ENCODE assay signal across 1 cellular context in the genomic region with DNA sequence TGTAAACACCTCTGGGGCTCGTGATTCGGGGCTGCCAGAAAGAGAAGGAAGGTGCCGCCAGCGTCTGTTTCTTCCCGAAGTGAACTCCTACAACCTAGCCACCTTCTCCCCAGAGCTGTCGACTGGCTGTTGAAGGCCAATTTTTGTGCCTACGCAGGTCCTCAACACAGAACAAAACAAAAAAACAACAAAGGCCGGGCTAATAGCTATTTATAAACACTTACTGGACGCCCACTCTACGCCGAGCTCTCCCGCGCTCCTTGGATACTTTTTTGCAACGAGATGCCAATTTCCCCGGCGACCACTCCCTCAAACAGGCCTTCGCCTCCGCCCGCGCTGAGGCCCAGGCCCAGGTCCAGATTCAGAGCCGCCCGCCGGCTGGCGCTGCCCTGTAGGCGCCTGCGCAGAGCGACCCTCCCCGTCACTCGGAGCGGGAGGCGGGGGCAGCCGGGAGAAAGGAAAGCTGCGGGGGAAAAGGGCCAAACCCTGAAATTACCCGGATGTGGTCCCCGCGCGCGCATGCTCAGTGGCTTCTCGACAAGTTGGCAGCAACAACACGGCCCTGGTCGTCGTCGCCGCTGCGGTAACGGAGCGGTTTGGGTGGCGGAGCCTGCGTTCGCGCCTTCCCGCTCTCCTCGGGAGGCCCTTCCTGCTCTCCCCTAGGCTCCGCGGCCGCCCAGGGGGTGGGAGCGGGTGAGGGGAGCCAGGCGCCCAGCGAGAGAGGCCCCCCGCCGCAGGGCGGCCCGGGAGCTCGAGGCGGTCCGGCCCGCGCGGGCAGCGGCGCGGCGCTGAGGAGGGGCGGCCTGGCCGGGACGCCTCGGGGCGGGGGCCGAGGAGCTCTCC.
TF ChIP-seq lines count a peak whose summit lies in the region.

A gene (plus strand): TSS at position 520 of the 843 bp plus-strand sequence. CDS start 16,834 bp downstream, outside the sequence.

TF ChIP-seq in HepG2, 621 proteins besides CTCF, POLR2A, EP300 and RAD21 (continued from another document):
- TF ChIP-seq, protein P1, sequence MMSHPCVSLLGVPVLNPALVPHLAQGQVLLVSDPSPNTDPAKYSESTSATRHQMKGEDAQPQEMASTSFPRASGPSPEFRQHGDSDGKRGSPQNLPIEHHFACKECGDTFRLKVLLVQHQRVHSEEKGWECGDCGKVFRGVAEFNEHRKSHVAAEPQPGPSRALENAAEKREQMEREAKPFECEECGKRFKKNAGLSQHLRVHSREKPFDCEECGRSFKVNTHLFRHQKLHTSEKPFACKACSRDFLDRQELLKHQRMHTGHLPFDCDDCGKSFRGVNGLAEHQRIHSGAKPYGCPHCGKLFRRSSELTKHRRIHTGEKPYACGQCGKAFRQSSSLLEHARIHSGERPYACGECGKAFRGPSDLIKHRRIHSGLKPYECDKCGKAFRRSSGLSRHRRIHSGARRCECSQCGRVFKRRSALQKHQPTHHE (CRISPR knock-in tag; IDR thresholded peaks at IDR 0.05; ENCODE audit: borderline replicate concordance) = no peak
- TF ChIP-seq, protein P2, sequence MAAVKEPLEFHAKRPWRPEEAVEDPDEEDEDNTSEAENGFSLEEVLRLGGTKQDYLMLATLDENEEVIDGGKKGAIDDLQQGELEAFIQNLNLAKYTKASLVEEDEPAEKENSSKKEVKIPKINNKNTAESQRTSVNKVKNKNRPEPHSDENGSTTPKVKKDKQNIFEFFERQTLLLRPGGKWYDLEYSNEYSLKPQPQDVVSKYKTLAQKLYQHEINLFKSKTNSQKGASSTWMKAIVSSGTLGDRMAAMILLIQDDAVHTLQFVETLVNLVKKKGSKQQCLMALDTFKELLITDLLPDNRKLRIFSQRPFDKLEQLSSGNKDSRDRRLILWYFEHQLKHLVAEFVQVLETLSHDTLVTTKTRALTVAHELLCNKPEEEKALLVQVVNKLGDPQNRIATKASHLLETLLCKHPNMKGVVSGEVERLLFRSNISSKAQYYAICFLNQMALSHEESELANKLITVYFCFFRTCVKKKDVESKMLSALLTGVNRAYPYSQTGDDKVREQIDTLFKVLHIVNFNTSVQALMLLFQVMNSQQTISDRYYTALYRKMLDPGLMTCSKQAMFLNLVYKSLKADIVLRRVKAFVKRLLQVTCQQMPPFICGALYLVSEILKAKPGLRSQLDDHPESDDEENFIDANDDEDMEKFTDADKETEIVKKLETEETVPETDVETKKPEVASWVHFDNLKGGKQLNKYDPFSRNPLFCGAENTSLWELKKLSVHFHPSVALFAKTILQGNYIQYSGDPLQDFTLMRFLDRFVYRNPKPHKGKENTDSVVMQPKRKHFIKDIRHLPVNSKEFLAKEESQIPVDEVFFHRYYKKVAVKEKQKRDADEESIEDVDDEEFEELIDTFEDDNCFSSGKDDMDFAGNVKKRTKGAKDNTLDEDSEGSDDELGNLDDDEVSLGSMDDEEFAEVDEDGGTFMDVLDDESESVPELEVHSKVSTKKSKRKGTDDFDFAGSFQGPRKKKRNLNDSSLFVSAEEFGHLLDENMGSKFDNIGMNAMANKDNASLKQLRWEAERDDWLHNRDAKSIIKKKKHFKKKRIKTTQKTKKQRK (IDR thresholded peaks at IDR 0.05; ENCODE audit: low read length) = no peak
- TF ChIP-seq FOXA1 (IDR thresholded peaks at IDR 0.05) (no peak), FOXA1 (CRISPR knock-in tag; IDR thresholded peaks at IDR 0.05) (peak; percentile 40; the same call in 1 of the 2 replicates), NBN (conservative IDR thresholded peaks at IDR 0.05) (no peak), JDP2 (CRISPR knock-in tag; IDR thresholded peaks at IDR 0.05; ENCODE audit: borderline replicate concordance) (no peak), MEIS2 (CRISPR knock-in tag; IDR thresholded peaks at IDR 0.05) (no peak; the same call in 1 of the 2 replicates), EHMT2 (IDR thresholded peaks at IDR 0.05; ENCODE audit: borderline replicate concordance, low read depth, low read length) (no peak), TRIM24 (CRISPR knock-in tag; IDR thresholded peaks at IDR 0.05) (no peak), NFKBIZ (CRISPR knock-in tag; IDR thresholded peaks at IDR 0.05) (0 out of 2 replicates have a peak, but pooled peaks have one; percentile 30), SAP130 (CRISPR knock-in tag; IDR thresholded peaks at IDR 0.05; ENCODE audit: low read depth) (peak; percentile 92), ZKSCAN1 (IDR thresholded peaks at IDR 0.05; ENCODE audit: low read length) (no peak), ZSCAN25 (CRISPR knock-in tag; IDR thresholded peaks at IDR 0.05) (no peak; the same call in 1 of the 2 replicates)
- TF ChIP-seq, protein P3, sequence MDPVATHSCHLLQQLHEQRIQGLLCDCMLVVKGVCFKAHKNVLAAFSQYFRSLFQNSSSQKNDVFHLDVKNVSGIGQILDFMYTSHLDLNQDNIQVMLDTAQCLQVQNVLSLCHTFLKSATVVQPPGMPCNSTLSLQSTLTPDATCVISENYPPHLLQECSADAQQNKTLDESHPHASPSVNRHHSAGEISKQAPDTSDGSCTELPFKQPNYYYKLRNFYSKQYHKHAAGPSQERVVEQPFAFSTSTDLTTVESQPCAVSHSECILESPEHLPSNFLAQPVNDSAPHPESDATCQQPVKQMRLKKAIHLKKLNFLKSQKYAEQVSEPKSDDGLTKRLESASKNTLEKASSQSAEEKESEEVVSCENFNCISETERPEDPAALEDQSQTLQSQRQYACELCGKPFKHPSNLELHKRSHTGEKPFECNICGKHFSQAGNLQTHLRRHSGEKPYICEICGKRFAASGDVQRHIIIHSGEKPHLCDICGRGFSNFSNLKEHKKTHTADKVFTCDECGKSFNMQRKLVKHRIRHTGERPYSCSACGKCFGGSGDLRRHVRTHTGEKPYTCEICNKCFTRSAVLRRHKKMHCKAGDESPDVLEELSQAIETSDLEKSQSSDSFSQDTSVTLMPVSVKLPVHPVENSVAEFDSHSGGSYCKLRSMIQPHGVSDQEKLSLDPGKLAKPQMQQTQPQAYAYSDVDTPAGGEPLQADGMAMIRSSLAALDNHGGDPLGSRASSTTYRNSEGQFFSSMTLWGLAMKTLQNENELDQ (CRISPR knock-in tag; IDR thresholded peaks at IDR 0.05; ENCODE audit: borderline replicate concordance) = no peak
- TF ChIP-seq, protein P4, sequence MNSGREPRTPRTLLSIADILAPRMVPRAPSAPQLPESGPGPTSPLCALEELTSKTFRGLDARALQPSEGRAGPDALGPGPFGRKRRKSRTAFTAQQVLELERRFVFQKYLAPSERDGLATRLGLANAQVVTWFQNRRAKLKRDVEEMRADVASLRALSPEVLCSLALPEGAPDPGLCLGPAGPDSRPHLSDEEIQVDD (CRISPR knock-in tag; IDR thresholded peaks at IDR 0.05; ENCODE audit: borderline replicate concordance) = no peak
